ENCODE assay signal across 15 cellular contexts in genomic region chr5:61245486-61245885, GRCh38.
DNase-seq lines count a peak whose midpoint lies in the region; ATAC-seq, FAIRE-seq and TF ChIP-seq lines count a peak whose summit lies in the region.
"Had no signal": no experiment of that assay in that cellular context is flagged by ENCODE, and none has a peak within 500 bp of the region (broad histone marks: within the 10 kb centered on the region; RNA-seq: fewer than 3 reads in every experiment).

No MANE protein-coding gene starts in this region.

- H3K27me3 ChIP-seq in astrocyte (ENCODE audit: insufficient read depth, low read length): no peaks in the 10 kb centered on the region
- H3K27me3 ChIP-seq in upper lobe of right lung: no peaks in the 10 kb centered on the region

- no peaks in the 10 kb centered on the region for H3K4me1 ChIP-seq in astrocyte (ENCODE audit: insufficient read depth, low read length)
- no peaks in the 10 kb centered on the region for H3K4me1 ChIP-seq in upper lobe of right lung

- TF ChIP-seq CTCF in astrocyte (IDR thresholded peaks at IDR 0.05; ENCODE audit: insufficient read depth, low read depth, low read length): no peak
- no peak for TF ChIP-seq CTCF in upper lobe of right lung (IDR thresholded peaks at IDR 0.05)

- H3K4me1 Mint-ChIP-seq in astrocyte (ENCODE audit: low read depth, unreplicated experiment): peaks cover 3% of the 10 kb centered on the region
- no peaks in the 10 kb centered on the region for H3K4me1 Mint-ChIP-seq in naive thymus-derived CD8-positive, alpha-beta T cell
- H3K4me1 Mint-ChIP-seq: B cell had no signal

- H3K36me3 Mint-ChIP-seq in astrocyte (ENCODE audit: low read depth, unreplicated experiment): no peaks in the 10 kb centered on the region
- H3K36me3 Mint-ChIP-seq in naive thymus-derived CD8-positive, alpha-beta T cell: peaks cover 0 to 4% (median 0%) of the 10 kb centered on the region in 3 donors

- H3K4me2 ChIP-seq in astrocyte (ENCODE audit: low read length): peak overlapping the region; percentile 25

- ATAC-seq in upper lobe of right lung: peak; percentile 51
- no peak for ATAC-seq in naive thymus-derived CD8-positive, alpha-beta T cell
- ATAC-seq in HG02571 (IDR thresholded peaks at IDR 0.05; ENCODE audit: unreplicated experiment): no peak

- H3K9me3 ChIP-seq in astrocyte (ENCODE audit: insufficient read depth, low read depth, low read length) (no peaks in the 10 kb centered on the region), upper lobe of right lung (no peaks in the 10 kb centered on the region)

- no peaks in the 10 kb centered on the region for H4K20me1 ChIP-seq in astrocyte (ENCODE audit: insufficient read depth, low read length)

- POLR2A ChIA-PET in naive thymus-derived CD8-positive, alpha-beta T cell (lab: Charles Lee): no interaction called here

- peaks cover 5% of the 10 kb centered on the region for H3K9me3 Mint-ChIP-seq in astrocyte (ENCODE audit: unreplicated experiment)
- peaks cover 0 to 11% (median 1%) of the 10 kb centered on the region in 9 donors for H3K9me3 Mint-ChIP-seq in naive thymus-derived CD8-positive, alpha-beta T cell

- H3K27ac ChIP-seq in astrocyte (ENCODE audit: low read depth, low read length) (no peak overlapping the region), upper lobe of right lung (no peak overlapping the region)

- FAIRE-seq in astrocyte (lab: Jason Lieb, UNC): no peak

- no peak overlapping the region for H3K4me3 Mint-ChIP-seq in astrocyte (ENCODE audit: unreplicated experiment)
- no peak overlapping the region for H3K4me3 Mint-ChIP-seq in naive thymus-derived CD8-positive, alpha-beta T cell
- H3K4me3 Mint-ChIP-seq: B cell had no signal

- H3K27ac Mint-ChIP-seq in astrocyte (ENCODE audit: unreplicated experiment): no peak overlapping the region
- H3K27ac Mint-ChIP-seq in naive thymus-derived CD8-positive, alpha-beta T cell: no peak overlapping the region
- H3K27ac Mint-ChIP-seq: B cell had no signal

- intact Hi-C loops in upper lobe of right lung (cut with DNase I): no loop called here

- peak overlapping the region; percentile 42 for H2AFZ ChIP-seq in astrocyte (ENCODE audit: low read depth, low read length)

- H3K36me3 ChIP-seq in astrocyte (ENCODE audit: insufficient read depth, low read length) (no peaks in the 10 kb centered on the region), upper lobe of right lung (no peaks in the 10 kb centered on the region)

- DNase-seq in NCI-H446 (lab: John Stamatoyannopoulos, UW): peak; percentile 1 to 60
- no peak for DNase-seq in NCI-H446 treated with DMSO at 0.1 percent for 48 hours (lab: John Stamatoyannopoulos, UW)
- DNase-seq in astrocyte (ENCODE audit: low read depth): peak; percentile 31
- DNase-seq in inferior parietal cortex (ENCODE audit: extremely low spot score): peak; percentile 38
- DNase-seq in upper lobe of right lung: no peak
- no peak for DNase-seq in SIG-M5 treated with dmso at 0.1 percent for 504 hours (lab: John Stamatoyannopoulos, UW; ENCODE audit: unreplicated experiment)
- DNase-seq in naive thymus-derived CD8-positive, alpha-beta T cell: no peak
- DNase-seq: activated CD4-positive, alpha-beta T cell treated with anti-CD3 and anti-CD28 coated beads for 1 hour; activated gamma-delta T cell treated with Interleukin-2 at 50 U/mL for 16 hours; glutamatergic neuron; mesendoderm; NCI-H187 treated with DMSO at 0.1 percent for 48 hours; SIG-M5 had no signal

- H3K79me2 ChIP-seq in astrocyte (ENCODE audit: insufficient read depth, low read length): no peaks in the 10 kb centered on the region

- H3K4me3 ChIP-seq in astrocyte (ENCODE audit: insufficient read depth, low read depth, low read length) (no peak overlapping the region), upper lobe of right lung (no peak overlapping the region)

- no peak overlapping the region for H3K9ac ChIP-seq in astrocyte (ENCODE audit: low read length)

- H3K27me3 Mint-ChIP-seq in astrocyte (ENCODE audit: low read depth, unreplicated experiment): no peaks in the 10 kb centered on the region
- H3K27me3 Mint-ChIP-seq in naive thymus-derived CD8-positive, alpha-beta T cell: peaks cover 0 to 4% (median 0%) of the 10 kb centered on the region in 5 donors

Comparison
In these comparisons a context has a peak if more than half of its experiments do, and no peak if none do; other contexts are left out.
1. DNase-seq: peak in NCI-H446 (2 of 2), astrocyte (single experiment) and inferior parietal cortex (single experiment); none in NCI-H446 treated with DMSO at 0.1 percent for 48 hours (single experiment), upper lobe of right lung (single experiment), SIG-M5 treated with dmso at 0.1 percent for 504 hours (single experiment) and naive thymus-derived CD8-positive, alpha-beta T cell (0 of 10).